10 cellular contexts compared by ENCODE assay signal in the genomic region with DNA sequence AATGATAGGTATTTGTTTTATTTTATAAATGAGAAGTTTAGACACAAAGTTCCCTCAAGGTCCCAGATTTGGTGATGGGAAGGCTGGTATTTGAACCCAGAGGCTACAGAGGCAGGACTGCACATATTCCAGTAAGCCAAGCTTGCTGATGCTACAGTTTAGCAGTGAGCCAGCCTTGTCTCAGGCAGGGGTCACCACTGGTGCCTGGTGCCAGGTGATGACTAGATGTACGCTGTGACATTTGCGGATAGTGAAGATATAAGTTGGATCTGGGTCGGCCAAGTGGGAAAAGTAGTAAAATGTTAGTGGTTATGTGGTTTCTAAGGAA.
DNase-seq lines count a peak whose midpoint lies in the region; ATAC-seq and TF ChIP-seq lines count a peak whose summit lies in the region.
"Had no signal": no experiment of that assay in that cellular context is flagged by ENCODE, and none has a peak within 500 bp of the region (broad histone marks: within the 10 kb centered on the region; RNA-seq: fewer than 3 reads in every experiment).

No MANE protein-coding gene starts in this region.

- no peak for ATAC-seq in activated T-cell treated with anti-CD3 and anti-CD28 coated beads, Interleukin-2, amount 50 U/mL, for 72 hours (replicated peaks in 1 of 2)
- ATAC-seq in left lung (no peak), GM19452 (IDR thresholded peaks at IDR 0.05; ENCODE audit: unreplicated experiment) (no peak)

- intact Hi-C loops in left lung (cut with DNase I) = no loop called here

- H3K27ac Mint-ChIP-seq in activated T-cell treated with anti-CD3 and anti-CD28 coated beads, Interleukin-2, amount 50 U/mL, for 72 hours = peak overlapping the region; percentile 77

- DNase-seq in activated T-cell treated with anti-CD3 and anti-CD28 coated beads, Interleukin-2, amount 50 U/mL, for 72 hours = no peak
- no peak for DNase-seq in activated T-cell treated with anti-CD3 and anti-CD28 coated beads, Interleukin-2, amount 50 U/mL, for 1 hour
- DNase-seq in SJCRH30 (no peak), left lung (no peak), suprapubic skin (ENCODE audit: low spot score in 2 of 2) (no peak), anterior cingulate cortex (lab: John Stamatoyannopoulos, UW) (no peak), kidney tubule cell (ENCODE audit: low spot score) (no peak)
- DNase-seq: activated naive CD4-positive, alpha-beta T cell treated with anti-CD3 and anti-CD28 coated beads for 36 hours; retina had no signal

- peaks cover 9% of the 10 kb centered on the region for H3K27me3 Mint-ChIP-seq in activated T-cell treated with anti-CD3 and anti-CD28 coated beads, Interleukin-2, amount 50 U/mL, for 72 hours (ENCODE audit: low read depth)

- H3K9me3 Mint-ChIP-seq in activated T-cell treated with anti-CD3 and anti-CD28 coated beads, Interleukin-2, amount 50 U/mL, for 72 hours = no peaks in the 10 kb centered on the region
- H3K9me3 Mint-ChIP-seq: activated naive CD4-positive, alpha-beta T cell treated with anti-CD3 and anti-CD28 coated beads for 36 hours had no signal

- no peak overlapping the region for H3K4me3 Mint-ChIP-seq in activated T-cell treated with anti-CD3 and anti-CD28 coated beads, Interleukin-2, amount 50 U/mL, for 72 hours
- H3K4me3 Mint-ChIP-seq: activated naive CD4-positive, alpha-beta T cell treated with anti-CD3 and anti-CD28 coated beads for 36 hours had no signal

- peaks cover 46% of the 10 kb centered on the region for H3K4me1 Mint-ChIP-seq in activated T-cell treated with anti-CD3 and anti-CD28 coated beads, Interleukin-2, amount 50 U/mL, for 72 hours (ENCODE audit: low read depth)

- peaks cover 64% of the 10 kb centered on the region for H3K4me1 ChIP-seq in SJCRH30
- peaks cover 35 to 42% of the 10 kb centered on the region in 2 donors for H3K4me1 ChIP-seq in left lung
- peaks cover 87% of the 10 kb centered on the region for H3K4me1 ChIP-seq in suprapubic skin

- peaks cover 0 to 3% of the 10 kb centered on the region in 2 donors for H3K36me3 Mint-ChIP-seq in activated T-cell treated with anti-CD3 and anti-CD28 coated beads, Interleukin-2, amount 50 U/mL, for 72 hours (ENCODE audit: insufficient read depth in 2 of 2)

- TF ChIP-seq POLR2A in suprapubic skin (IDR thresholded peaks at IDR 0.05) = no peak

- no peaks in the 10 kb centered on the region for H3K9me3 ChIP-seq in SJCRH30 (replicated peaks)
- no peaks in the 10 kb centered on the region for H3K9me3 ChIP-seq in left lung
- no peaks in the 10 kb centered on the region for H3K9me3 ChIP-seq in suprapubic skin

- TF ChIP-seq CTCF in left lung (IDR thresholded peaks at IDR 0.05) (no peak), suprapubic skin (IDR thresholded peaks at IDR 0.05) (no peak)

- no peak overlapping the region for H3K4me3 ChIP-seq in SJCRH30
- no peak overlapping the region for H3K4me3 ChIP-seq in left lung
- H3K4me3 ChIP-seq in suprapubic skin = no peak overlapping the region

- no peak for TF ChIP-seq EP300 in suprapubic skin (IDR thresholded peaks at IDR 0.05)

- H3K36me3 ChIP-seq in SJCRH30 (no peaks in the 10 kb centered on the region), left lung (no peaks in the 10 kb centered on the region), suprapubic skin (no peaks in the 10 kb centered on the region)

- H3K27me3 ChIP-seq in SJCRH30 = no peaks in the 10 kb centered on the region
- no peaks in the 10 kb centered on the region for H3K27me3 ChIP-seq in left lung
- no peaks in the 10 kb centered on the region for H3K27me3 ChIP-seq in suprapubic skin

- WGBS in suprapubic skin = 57% methylated on average over 3 of the region's 3 CpGs

- H3K27ac ChIP-seq in SJCRH30 (peak overlapping the region; percentile 42; the same call in 1 of the 2 replicates), left lung (peak overlapping the region; percentile 26 to 69), suprapubic skin (peak overlapping the region; percentile 77)
